Comparison of ENCODE assay signal across 15 cellular contexts in the genomic region with DNA sequence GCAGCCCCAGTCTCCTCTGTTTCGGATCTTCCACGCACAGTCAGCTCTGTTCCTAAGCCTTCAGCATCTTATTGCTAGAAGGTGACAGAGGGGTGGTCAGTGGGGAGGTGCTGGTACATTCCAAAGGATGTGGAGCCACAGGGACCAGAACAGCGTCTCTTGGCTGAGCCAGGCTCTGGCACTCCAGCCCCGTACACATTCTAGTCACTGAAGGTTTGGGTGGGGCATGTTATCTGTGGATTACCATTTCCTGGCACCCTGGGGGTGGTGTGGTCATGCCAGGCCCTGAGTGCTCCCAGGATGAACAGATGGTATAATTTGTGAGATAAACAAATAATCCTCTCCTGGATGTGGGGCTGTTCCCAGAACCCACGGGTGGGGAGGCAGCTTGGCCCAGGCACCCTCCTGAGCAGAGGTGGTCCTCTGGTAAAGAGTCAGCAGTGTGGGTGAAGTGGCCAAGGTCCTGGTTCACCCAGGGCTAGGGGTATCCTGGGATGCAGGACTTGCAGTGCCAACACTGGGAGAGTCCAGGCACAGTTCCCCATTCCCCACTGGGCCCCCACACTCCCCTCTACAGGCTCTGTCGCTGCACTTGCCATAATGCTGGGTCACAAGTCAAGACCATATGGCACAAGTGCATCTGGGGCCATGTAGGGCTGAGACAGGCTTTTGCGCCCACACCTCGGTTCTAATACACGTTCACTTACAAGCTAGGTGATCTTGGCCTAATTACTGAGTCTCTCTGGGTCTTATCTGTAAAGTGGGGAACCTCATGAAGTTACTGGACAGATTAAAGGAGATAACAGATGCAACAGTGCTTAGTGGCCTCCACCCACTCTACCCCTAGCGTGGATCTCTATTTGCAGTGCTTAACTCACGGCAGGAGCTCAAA. TPM values are rescaled to one million over a fixed set of nuclear protein-coding genes. Genes with fewer than 3 reads are reported as not detected.
DNase-seq lines count a peak whose midpoint lies in the region; ATAC-seq and TF ChIP-seq lines count a peak whose summit lies in the region.
"Had no signal": no experiment of that assay in that cellular context is flagged by ENCODE, and none has a peak within 500 bp of the region (broad histone marks: within the 10 kb centered on the region; RNA-seq: fewer than 3 reads in every experiment).

No MANE protein-coding gene starts in this region.

- H3K9me3 ChIP-seq in PC-3 (ENCODE audit: low read length), result no peaks in the 10 kb centered on the region
- no peaks in the 10 kb centered on the region for H3K9me3 ChIP-seq in esophagus muscularis mucosa
- no peaks in the 10 kb centered on the region for H3K9me3 ChIP-seq in body of pancreas

- TF ChIP-seq EP300 in esophagus muscularis mucosa (IDR thresholded peaks at IDR 0.05), result no peak

- no peak overlapping the region for H3K4me2 ChIP-seq in PC-3 (ENCODE audit: low read length)

- no peaks in the 10 kb centered on the region for H3F3A ChIP-seq in PC-3 (ENCODE audit: low read length, unreplicated experiment)

- TF ChIP-seq CTCF in PC-3 (conservative IDR thresholded peaks at IDR 0.05; ENCODE audit: low read depth, low read length) (no peak), esophagus muscularis mucosa (IDR thresholded peaks at IDR 0.05) (no peak), body of pancreas (IDR thresholded peaks at IDR 0.05) (no peak)

- H3K27me3 Mint-ChIP-seq in stimulated activated memory B cell treated with anti-CD40 and anti-IgM and Interleukin-4, amounts not matched to agents 10 μg/mL and 1 μg/mL and 100 μg/mL, for 72 hours, result no peaks in the 10 kb centered on the region
- H3K27me3 Mint-ChIP-seq in activated T-helper 2 cell treated with anti-CD3 and anti-CD28 coated beads, Interferon-gamma antibody, Interleukin-2, Interleukin-4, amounts not matched to agents 10 μg/mL and 5 μg/mL and 100 μg/mL, durations not matched to agents 14 hours and 24 hours and 36 hours (ENCODE audit: low read depth), result peaks cover 4% of the 10 kb centered on the region

- H3K4me1 Mint-ChIP-seq in stimulated activated memory B cell treated with anti-CD40 and anti-IgM and Interleukin-4, amounts not matched to agents 10 μg/mL and 1 μg/mL and 100 μg/mL, for 72 hours, result peaks cover 4% of the 10 kb centered on the region
- no peaks in the 10 kb centered on the region for H3K4me1 Mint-ChIP-seq in activated T-helper 2 cell treated with anti-CD3 and anti-CD28 coated beads, Interferon-gamma antibody, Interleukin-2, Interleukin-4, amounts not matched to agents 10 μg/mL and 5 μg/mL and 100 μg/mL, durations not matched to agents 14 hours and 24 hours and 36 hours (ENCODE audit: low read depth)

- H3K9me2 ChIP-seq in PC-3 (replicated peaks; ENCODE audit: low read length), result no peaks in the 10 kb centered on the region

- H4K20me1 ChIP-seq in PC-3 (ENCODE audit: low read length), result no peaks in the 10 kb centered on the region

- H3K4me3 Mint-ChIP-seq in stimulated activated memory B cell treated with anti-CD40 and anti-IgM and Interleukin-4, amounts not matched to agents 10 μg/mL and 1 μg/mL and 100 μg/mL, for 72 hours, result no peak overlapping the region
- no peak overlapping the region for H3K4me3 Mint-ChIP-seq in activated T-helper 2 cell treated with anti-CD3 and anti-CD28 coated beads, Interferon-gamma antibody, Interleukin-2, Interleukin-4, amounts not matched to agents 10 μg/mL and 5 μg/mL and 100 μg/mL, durations not matched to agents 14 hours and 24 hours and 36 hours (ENCODE audit: low read depth)
- H3K4me3 Mint-ChIP-seq: mesothelial cell of epicardium had no signal

- no peak overlapping the region for H2AFZ ChIP-seq in PC-3 (ENCODE audit: low read length)

- no peak overlapping the region for H3K27ac Mint-ChIP-seq in stimulated activated memory B cell treated with anti-CD40 and anti-IgM and Interleukin-4, amounts not matched to agents 10 μg/mL and 1 μg/mL and 100 μg/mL, for 72 hours
- no peak overlapping the region for H3K27ac Mint-ChIP-seq in activated T-helper 2 cell treated with anti-CD3 and anti-CD28 coated beads, Interferon-gamma antibody, Interleukin-2, Interleukin-4, amounts not matched to agents 10 μg/mL and 5 μg/mL and 100 μg/mL, durations not matched to agents 14 hours and 24 hours and 36 hours
- H3K27ac Mint-ChIP-seq: mesothelial cell of epicardium had no signal

- no peak for TF ChIP-seq POLR2A in esophagus muscularis mucosa (IDR thresholded peaks at IDR 0.05; ENCODE audit: low read depth)
- no peak for TF ChIP-seq POLR2A in body of pancreas (IDR thresholded peaks at IDR 0.05)

- POLR2A ChIA-PET in PC-3 (lab: Charles Lee; ENCODE audit: unreplicated experiment), result interaction anchor here (0.7 kb wide), 1 partner anchor 353 kb away, joined by 3 read pairs; no protein-coding TSS in a partner anchor

- H3K36me3 ChIP-seq in PC-3 (ENCODE audit: low read depth, low read length) (no peaks in the 10 kb centered on the region), esophagus muscularis mucosa (no peaks in the 10 kb centered on the region), body of pancreas (replicated peaks in 1 of 2; ENCODE audit: insufficient read depth in 1 of 2, low read depth in 2 of 2) (no peaks in the 10 kb centered on the region)

- H3K36me3 Mint-ChIP-seq in stimulated activated memory B cell treated with anti-CD40 and anti-IgM and Interleukin-4, amounts not matched to agents 10 μg/mL and 1 μg/mL and 100 μg/mL, for 72 hours, result no peaks in the 10 kb centered on the region
- H3K36me3 Mint-ChIP-seq in activated T-helper 2 cell treated with anti-CD3 and anti-CD28 coated beads, Interferon-gamma antibody, Interleukin-2, Interleukin-4, amounts not matched to agents 10 μg/mL and 5 μg/mL and 100 μg/mL, durations not matched to agents 14 hours and 24 hours and 36 hours (ENCODE audit: low read depth), result no peaks in the 10 kb centered on the region
- H3K36me3 Mint-ChIP-seq: mesothelial cell of epicardium had no signal

- CTCF ChIA-PET in PC-3 (lab: Charles Lee), result no interaction called here

- no peaks in the 10 kb centered on the region for H3K79me2 ChIP-seq in PC-3 (ENCODE audit: low read length)

- H3K4me3 ChIP-seq in PC-3 (ENCODE audit: low read length), result no peak overlapping the region
- H3K4me3 ChIP-seq in esophagus muscularis mucosa, result no peak overlapping the region
- no peak overlapping the region for H3K4me3 ChIP-seq in body of pancreas

- WGBS in esophagus muscularis mucosa, result 90% methylated on average over 10 of the region's 11 CpGs
- 79 to 80% methylated on average over 9 to 11 of the region's 11 CpGs for WGBS in body of pancreas, 2 donors

- peaks cover 43% of the 10 kb centered on the region for H3K4me1 ChIP-seq in PC-3 (ENCODE audit: insufficient read depth, low read length)
- H3K4me1 ChIP-seq in esophagus muscularis mucosa, result peaks cover 92 to 98% (median 94%) of the 10 kb centered on the region in 4 donors
- H3K4me1 ChIP-seq in body of pancreas, result peaks cover 43% of the 10 kb centered on the region

- DNase-seq in NCI-H146 (lab: John Stamatoyannopoulos, UW), result peak; percentile 28
- no peak for DNase-seq in NCI-H146 treated with DMSO at 0.1 percent for 48 hours (lab: John Stamatoyannopoulos, UW; ENCODE audit: unreplicated experiment)
- DNase-seq in PC-3, result peak; percentile 10
- no peak for DNase-seq in esophagus muscularis mucosa (ENCODE audit: extremely low spot score)
- DNase-seq in activated T-helper 2 cell treated with anti-CD3 and anti-CD28 coated beads, Interferon-gamma antibody, Interleukin-2, Interleukin-4, amounts not matched to agents 10 μg/mL and 5 μg/mL and 100 μg/mL, durations not matched to agents 14 hours and 24 hours and 36 hours (ENCODE audit: low spot score), result no peak
- no peak for DNase-seq in activated CD4-positive, alpha-beta T cell treated with anti-CD3 and anti-CD28 coated beads for 1 hour
- DNase-seq in body of pancreas, result no peak
- DNase-seq: activated CD4-positive, alpha-beta T cell treated with anti-CD3 and anti-CD28 coated beads for 4 hours; activated naive CD4-positive, alpha-beta T cell treated with anti-CD3 and anti-CD28 coated beads, Interleukin-2, amount 50 U/mL, for 16 hours; NCI-H2029 treated with DMSO at 0.1 percent for 48 hours; retina; SIG-M5 had no signal

- peak overlapping the region; percentile 85; the same call in 1 of the 2 replicates for H3K27ac ChIP-seq in PC-3 (ENCODE audit: low read length)
- peak overlapping the region; percentile 67 to 85 (median 80) for H3K27ac ChIP-seq in esophagus muscularis mucosa (replicated peaks in 1 of 4)
- H3K27ac ChIP-seq in body of pancreas, result no peak overlapping the region
- H3K27ac ChIP-seq: 22Rv1 had no signal

- ATAC-seq in PC-3 (no peak), body of pancreas (no peak)
- ATAC-seq in stimulated activated memory B cell treated with anti-CD40 and anti-IgM and Interleukin-4, amounts not matched to agents 10 μg/mL and 1 μg/mL and 100 μg/mL, for 72 hours, result peak; percentile 37

- intact Hi-C loops in PC-3 (cut with micrococcal nuclease), result no loop called here
- intact Hi-C loops in esophagus muscularis mucosa (cut with DNase I), result loop anchor here (5.0 kb wide), 1 partner anchor 67 kb away; no protein-coding TSS in a partner anchor
- intact Hi-C loops in activated T-helper 2 cell treated with anti-CD3 and anti-CD28 coated beads, Interferon-gamma antibody, Interleukin-2, Interleukin-4, amounts not matched to agents 10 μg/mL and 5 μg/mL and 100 μg/mL, durations not matched to agents 14 hours and 24 hours and 36 hours (cut with micrococcal nuclease), result no loop called here
- intact Hi-C loops in body of pancreas (cut with DNase I), result no loop called here

- BruUV-seq in PC-3 (replicated peaks; lab: Mats Ljungman, UMichigan), result no TSS peak

- no peak overlapping the region for H3K9ac ChIP-seq in PC-3 (ENCODE audit: low read length)

- peaks cover 4% of the 10 kb centered on the region for H3K9me3 Mint-ChIP-seq in stimulated activated memory B cell treated with anti-CD40 and anti-IgM and Interleukin-4, amounts not matched to agents 10 μg/mL and 1 μg/mL and 100 μg/mL, for 72 hours
- no peaks in the 10 kb centered on the region for H3K9me3 Mint-ChIP-seq in activated T-helper 2 cell treated with anti-CD3 and anti-CD28 coated beads, Interferon-gamma antibody, Interleukin-2, Interleukin-4, amounts not matched to agents 10 μg/mL and 5 μg/mL and 100 μg/mL, durations not matched to agents 14 hours and 24 hours and 36 hours
- H3K9me3 Mint-ChIP-seq: mesothelial cell of epicardium had no signal

- H3K27me3 ChIP-seq in PC-3 (ENCODE audit: low read length), result no peaks in the 10 kb centered on the region
- H3K27me3 ChIP-seq in esophagus muscularis mucosa, result no peaks in the 10 kb centered on the region
- no peaks in the 10 kb centered on the region for H3K27me3 ChIP-seq in body of pancreas

RNA-seq across cellular contexts. Expression of a gene that starts 33.0 kb away (rescaled TPM):
- total RNA-seq in PC-3 (2014; rRNA removed) (0.07 and 0.35 TPM in 2 replicates), esophagus muscularis mucosa (100 to 1,000 TPM in 2 of 4 donors, 10 to 100 TPM in 2; 94.3 to 191 (median 127) TPM), body of pancreas (10 to 100 TPM; 14.5 to 25.9 TPM)
- total RNA-seq in activated T-helper 2 cell treated with anti-CD3 and anti-CD28 coated beads, Interferon-gamma antibody, Interleukin-2, Interleukin-4, amounts not matched to agents 10 μg/mL and 5 μg/mL and 100 μg/mL, durations not matched to agents 14 hours and 24 hours and 36 hours, result not detected in 2 replicates

Comparison
In these comparisons a context has a peak if more than half of its experiments do, and no peak if none do; other contexts are left out.
1. DNase-seq: peak in NCI-H146 (single experiment) and PC-3 (single experiment); none in NCI-H146 treated with DMSO at 0.1 percent for 48 hours (single experiment), esophagus muscularis mucosa (single experiment), activated T-helper 2 cell treated with anti-CD3 and anti-CD28 coated beads, Interferon-gamma antibody, Interleukin-2, Interleukin-4, amounts not matched to agents 10 μg/mL and 5 μg/mL and 100 μg/mL, durations not matched to agents 14 hours and 24 hours and 36 hours (single experiment), activated CD4-positive, alpha-beta T cell treated with anti-CD3 and anti-CD28 coated beads for 1 hour (single experiment) and body of pancreas (0 of 4).
2. H3K27ac ChIP-seq: peak in PC-3 (single experiment) and esophagus muscularis mucosa (4 of 4); none in body of pancreas (0 of 4).
3. RNA of a gene that starts 33.0 kb away (total RNA-seq): 94.3 to 191 TPM in esophagus muscularis mucosa and 14.5 to 25.9 TPM in body of pancreas; 0.07 to 0.35 TPM in PC-3 and not detected in activated T-helper 2 cell treated with anti-CD3 and anti-CD28 coated beads, Interferon-gamma antibody, Interleukin-2, Interleukin-4, amounts not matched to agents 10 μg/mL and 5 μg/mL and 100 μg/mL, durations not matched to agents 14 hours and 24 hours and 36 hours; every median in the first group is over 10 times any median in the second.